In genomic region chr17:48804936-48805411, GRCh38 we compare ENCODE assay signal across 9 cellular contexts. TPM values are rescaled to one million over a fixed set of nuclear protein-coding genes. Genes with fewer than 3 reads are reported as not detected.
DNase-seq lines count a peak whose midpoint lies in the region; ATAC-seq and TF ChIP-seq lines count a peak whose summit lies in the region.
"Had no signal": no experiment of that assay in that cellular context is flagged by ENCODE, and none has a peak within 500 bp of the region (broad histone marks: within the 10 kb centered on the region; RNA-seq: fewer than 3 reads in every experiment).

No MANE protein-coding gene starts in this region.

- DNase-seq in ELR (ENCODE audit: low read depth) (peak; percentile 73), SW480 (ENCODE audit: low spot score) (peak; percentile 58), right atrium auricular region (ENCODE audit: low spot score) (peak; percentile 64), retinal pigment epithelial cell (ENCODE audit: low read depth) (no peak)
- peak; percentile 78 for DNase-seq in activated naive CD8-positive, alpha-beta T cell treated with anti-CD3 and anti-CD28 coated beads, Interleukin-2, amount 50 U/mL, for 24 hours

- H3K4me3 Mint-ChIP-seq in activated naive CD8-positive, alpha-beta T cell treated with anti-CD3 and anti-CD28 coated beads, Interleukin-2, amount 50 U/mL, for 24 hours = no peak overlapping the region

- peaks cover 0 to 3% of the 10 kb centered on the region in 2 donors for H3K4me1 ChIP-seq in right atrium auricular region

- H3K36me3 ChIP-seq in right atrium auricular region = no peaks in the 10 kb centered on the region

- ATAC-seq in activated naive CD8-positive, alpha-beta T cell treated with anti-CD3 and anti-CD28 coated beads, Interleukin-2, amount 50 U/mL, for 24 hours = peak; percentile 86
- ATAC-seq in GM18511 (IDR thresholded peaks at IDR 0.05; ENCODE audit: unreplicated experiment) (no peak), GM21423 (IDR thresholded peaks at IDR 0.05; ENCODE audit: unreplicated experiment) (no peak)

- no peak overlapping the region for H3K27ac Mint-ChIP-seq in activated naive CD8-positive, alpha-beta T cell treated with anti-CD3 and anti-CD28 coated beads, Interleukin-2, amount 50 U/mL, for 24 hours

- H3K9me3 ChIP-seq in right atrium auricular region = no peaks in the 10 kb centered on the region

- H3K4me1 Mint-ChIP-seq in activated naive CD8-positive, alpha-beta T cell treated with anti-CD3 and anti-CD28 coated beads, Interleukin-2, amount 50 U/mL, for 24 hours = no peaks in the 10 kb centered on the region

- no peak overlapping the region for H3K4me3 ChIP-seq in right atrium auricular region
- H3K4me3 ChIP-seq in retinal pigment epithelial cell (ENCODE audit: low read length) = no peak overlapping the region

- H3K27me3 Mint-ChIP-seq in activated naive CD8-positive, alpha-beta T cell treated with anti-CD3 and anti-CD28 coated beads, Interleukin-2, amount 50 U/mL, for 24 hours = peaks cover 14% of the 10 kb centered on the region

- H3K27ac ChIP-seq in right atrium auricular region = no peak overlapping the region
- H3K27ac ChIP-seq: epithelial cell of prostate had no signal

- H3K36me3 Mint-ChIP-seq in activated naive CD8-positive, alpha-beta T cell treated with anti-CD3 and anti-CD28 coated beads, Interleukin-2, amount 50 U/mL, for 24 hours (ENCODE audit: low read depth) = no peaks in the 10 kb centered on the region

- H3K27me3 ChIP-seq in right atrium auricular region = no peaks in the 10 kb centered on the region

- H3K9me3 Mint-ChIP-seq in activated naive CD8-positive, alpha-beta T cell treated with anti-CD3 and anti-CD28 coated beads, Interleukin-2, amount 50 U/mL, for 24 hours = no peaks in the 10 kb centered on the region

- TF ChIP-seq CTCF in LNCAP (IDR thresholded peaks at IDR 0.05) (peak; percentile 95), right atrium auricular region (IDR thresholded peaks at IDR 0.05) (peak; percentile 93 to 95), retinal pigment epithelial cell (conservative IDR thresholded peaks at IDR 0.05; ENCODE audit: low read depth, low read length) (peak; percentile 97)

RNA-seq across cellular contexts. Expression of gene TTLL6, which starts 12.1 kb away (rescaled TPM):
- not detected for total RNA-seq in right atrium auricular region

RNA-seq across cellular contexts. Expression of gene CALCOCO2, which starts 25.9 kb away (rescaled TPM):
- 100 to 1,000 TPM; 112 to 152 TPM for total RNA-seq in right atrium auricular region
